ENCODE assay signal across 7 cellular contexts in the genomic region with DNA sequence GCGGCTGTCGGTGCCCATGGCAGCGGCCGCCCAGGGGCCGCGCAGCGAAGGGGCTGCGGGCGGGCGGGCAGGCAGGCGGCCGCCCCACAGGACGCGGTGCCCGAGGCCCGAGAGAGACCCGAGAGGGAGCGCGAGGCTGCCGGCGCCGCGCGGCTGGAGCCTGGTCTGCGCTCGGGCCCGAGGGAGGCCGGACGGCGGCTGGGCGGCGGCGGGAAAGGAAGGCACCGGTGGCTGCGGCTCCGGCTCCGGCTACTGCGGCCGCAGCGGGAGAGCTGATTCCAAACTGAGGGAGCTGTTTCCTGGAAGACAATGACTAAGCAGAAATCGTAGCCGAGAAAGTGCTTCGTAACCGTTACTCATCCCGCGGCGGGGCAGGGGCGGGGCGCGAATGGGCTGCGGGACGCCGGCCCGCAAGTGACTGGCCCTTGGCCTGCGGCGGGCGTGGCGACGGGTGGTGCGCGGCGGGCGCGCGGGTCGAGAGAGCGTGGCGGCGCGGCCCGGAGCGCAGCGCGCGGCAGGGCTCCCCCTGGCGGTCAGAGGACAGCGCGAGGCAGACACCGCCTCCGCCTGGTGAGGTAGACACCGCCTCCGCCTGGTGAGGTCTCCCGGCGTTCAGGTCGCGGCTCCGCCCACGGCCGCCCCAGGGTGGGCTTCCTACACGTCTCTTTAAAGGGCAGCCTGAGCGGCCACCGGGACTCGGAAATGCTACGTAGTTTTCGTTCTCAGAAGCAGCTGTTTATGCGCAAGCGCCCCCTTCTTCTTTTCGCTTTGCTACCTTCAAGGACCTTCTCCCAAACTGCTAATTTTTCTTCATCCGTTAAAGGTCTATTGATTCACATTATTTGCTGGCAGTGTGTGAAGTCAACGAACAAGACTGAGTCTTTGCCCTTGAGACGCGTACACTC.
DNase-seq lines count a peak whose midpoint lies in the region; ATAC-seq and TF ChIP-seq lines count a peak whose summit lies in the region.

A gene with protein sequence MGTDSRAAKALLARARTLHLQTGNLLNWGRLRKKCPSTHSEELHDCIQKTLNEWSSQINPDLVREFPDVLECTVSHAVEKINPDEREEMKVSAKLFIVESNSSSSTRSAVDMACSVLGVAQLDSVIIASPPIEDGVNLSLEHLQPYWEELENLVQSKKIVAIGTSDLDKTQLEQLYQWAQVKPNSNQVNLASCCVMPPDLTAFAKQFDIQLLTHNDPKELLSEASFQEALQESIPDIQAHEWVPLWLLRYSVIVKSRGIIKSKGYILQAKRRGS (minus strand): TSS at position 285 of the 905 bp plus-strand sequence. CDS start 267 bp downstream, at position 18.

- ATAC-seq in GM18502 (IDR thresholded peaks at IDR 0.05; ENCODE audit: poor library complexity, unreplicated experiment) (peak; percentile 95), HG02885 (IDR thresholded peaks at IDR 0.05; ENCODE audit: poor library complexity, unreplicated experiment) (peak; percentile 93)

- peak; percentile 79 for TF ChIP-seq CTCF in astrocyte of the spinal cord (IDR thresholded peaks at IDR 0.05; ENCODE audit: low read depth, low read length)
- TF ChIP-seq CTCF in retinal pigment epithelial cell (conservative IDR thresholded peaks at IDR 0.05; ENCODE audit: low read depth, low read length): peak; percentile 72

- peak; percentile 68 for DNase-seq in NCI-H1694 (lab: John Stamatoyannopoulos, UW)
- DNase-seq in T-helper 9 cell: peak; percentile 90
- peak; percentile 96 for DNase-seq in astrocyte of the spinal cord (ENCODE audit: low read depth, low spot score)
- DNase-seq in hypothalamus (lab: John Stamatoyannopoulos, UW): peak; percentile 21 to 91 (median 79)
- DNase-seq in retinal pigment epithelial cell (ENCODE audit: low read depth): peak; percentile 66

- in situ Hi-C loops in astrocyte of the spinal cord (cut with HindIII; ENCODE audit: low sequenced_read_pairs): no loop called here

- peak within 1 kb of the TSS; percentile 80 for H3K4me3 ChIP-seq in astrocyte of the spinal cord (ENCODE audit: low read depth, low read length)
- H3K4me3 ChIP-seq in retinal pigment epithelial cell (ENCODE audit: low read length): peak within 1 kb of the TSS; percentile 79

Comparison
In these comparisons a context has a peak if more than half of its experiments do, and no peak if none do; other contexts are left out.
1. Peak in every context shown above with its lines: DNase-seq, ATAC-seq and H3K4me3 ChIP-seq.